Comparison of ENCODE assay signal across 15 cellular contexts in the genomic region with DNA sequence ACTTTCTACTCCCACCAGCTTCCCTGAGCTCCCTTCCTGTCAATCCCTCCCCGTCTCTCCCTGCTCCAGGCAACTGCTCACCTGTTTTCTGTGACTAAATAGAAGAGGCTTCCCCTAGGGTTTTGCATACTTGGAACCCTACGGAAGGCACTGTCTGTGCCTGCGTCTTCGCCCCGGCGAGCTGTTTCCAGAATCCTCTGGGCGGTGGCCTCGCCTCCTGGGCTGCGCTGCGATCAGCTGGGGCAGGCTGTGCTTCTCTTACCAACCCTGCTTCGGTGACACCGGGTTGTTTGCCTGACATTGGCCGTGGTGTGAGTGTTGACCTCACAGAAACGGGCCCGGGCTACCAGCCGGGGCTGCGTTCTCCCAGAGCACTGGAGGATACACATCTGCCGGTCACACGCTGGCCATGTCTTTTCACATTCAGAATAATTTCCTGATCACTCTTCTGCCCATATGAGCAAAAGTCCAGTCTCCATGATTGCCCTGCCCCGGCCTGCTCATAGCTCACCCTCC. TPM values are rescaled to one million over a fixed set of nuclear protein-coding genes. Genes with fewer than 3 reads are reported as not detected.
A peak's percentile ranks its signal among the peaks of the same experiment; 100 is the strongest.
DNase-seq lines count a peak whose midpoint lies in the region; FAIRE-seq and TF ChIP-seq lines count a peak whose summit lies in the region.
"Had no signal": no experiment of that assay in that cellular context is flagged by ENCODE, and none has a peak within 500 bp of the region (broad histone marks: within the 10 kb centered on the region; RNA-seq: fewer than 3 reads in every experiment).

No MANE protein-coding gene starts in this region.

- TF ChIP-seq EP300 in suprapubic skin (IDR thresholded peaks at IDR 0.05) = no peak

- H3K27ac ChIP-seq in OCI-LY1 (ENCODE audit: low read depth, low read length, poor library complexity, severe bottlenecking) = no peak overlapping the region
- H3K27ac ChIP-seq in esophagus squamous epithelium = peak overlapping the region in 2 of 4 donors; percentile 39 to 61
- H3K27ac ChIP-seq in suprapubic skin = no peak overlapping the region
- H3K27ac ChIP-seq in RWPE1 = no peak overlapping the region
- H3K27ac ChIP-seq: ascending aorta, SK-N-MC had no signal

- H3K27me3 ChIP-seq in OCI-LY1 (ENCODE audit: insufficient read depth, low read length) (peaks cover 5% of the 10 kb centered on the region; the same call in 1 of the 2 replicates), esophagus squamous epithelium (no peaks in the 10 kb centered on the region), suprapubic skin (no peaks in the 10 kb centered on the region)
- H3K27me3 ChIP-seq: ascending aorta had no signal

- no peak for FAIRE-seq in GM19239 (lab: Jason Lieb, UNC)

- no peaks in the 10 kb centered on the region for H3K36me3 ChIP-seq in OCI-LY1 (ENCODE audit: insufficient read depth, low read length)
- H3K36me3 ChIP-seq in esophagus squamous epithelium = no peaks in the 10 kb centered on the region
- no peaks in the 10 kb centered on the region for H3K36me3 ChIP-seq in suprapubic skin
- H3K36me3 ChIP-seq: ascending aorta had no signal

- H3K9me2 ChIP-seq in OCI-LY1 (ENCODE audit: low read depth, low read length) = no peaks in the 10 kb centered on the region

- H3K27ac Mint-ChIP-seq in activated naive CD4-positive, alpha-beta T cell treated with anti-CD3 and anti-CD28 coated beads, Interleukin-2, amount 50 U/mL, for 24 hours = peak overlapping the region; percentile 24

- no peak for TF ChIP-seq POLR2A in esophagus squamous epithelium (IDR thresholded peaks at IDR 0.05)
- TF ChIP-seq POLR2A in suprapubic skin (IDR thresholded peaks at IDR 0.05) = no peak

- H2AFZ ChIP-seq in OCI-LY1 (ENCODE audit: low read length) = no peak overlapping the region

- H3K27me3 Mint-ChIP-seq in activated naive CD4-positive, alpha-beta T cell treated with anti-CD3 and anti-CD28 coated beads, Interleukin-2, amount 50 U/mL, for 24 hours = no peaks in the 10 kb centered on the region

- H4K20me1 ChIP-seq in OCI-LY1 (ENCODE audit: insufficient read depth, low read length) = no peaks in the 10 kb centered on the region

- H3K79me2 ChIP-seq in OCI-LY1 (ENCODE audit: insufficient read depth, low read length) = no peaks in the 10 kb centered on the region

- no peak for DNase-seq in activated naive CD4-positive, alpha-beta T cell (lab: John Stamatoyannopoulos, UW)
- DNase-seq in esophagus squamous epithelium (lab: John Stamatoyannopoulos, UW) = no peak
- DNase-seq in suprapubic skin (ENCODE audit: low spot score in 2 of 2) = no peak
- no peak for DNase-seq in RWPE1 (ENCODE audit: low spot score)
- DNase-seq in DMS53 (lab: John Stamatoyannopoulos, UW) = no peak
- DNase-seq in GM19239 (ENCODE audit: insufficient read length, low spot score) = no peak
- DNase-seq: hippocampal formation, mesenchymal stem cell, NCI-H1694 treated with DMSO at 0.1 percent for 48 hours, NCI-H748 treated with DMSO at 0.1 percent for 48 hours had no signal

- H3K4me1 Mint-ChIP-seq in activated naive CD4-positive, alpha-beta T cell treated with anti-CD3 and anti-CD28 coated beads, Interleukin-2, amount 50 U/mL, for 24 hours = peaks cover 54% of the 10 kb centered on the region

- H3K4me3 Mint-ChIP-seq in activated naive CD4-positive, alpha-beta T cell treated with anti-CD3 and anti-CD28 coated beads, Interleukin-2, amount 50 U/mL, for 24 hours = no peak overlapping the region

- no peak overlapping the region for H3K9ac ChIP-seq in OCI-LY1 (ENCODE audit: low read length)

- H3K9me3 ChIP-seq in OCI-LY1 (ENCODE audit: low read length) (no peaks in the 10 kb centered on the region), esophagus squamous epithelium (no peaks in the 10 kb centered on the region), suprapubic skin (no peaks in the 10 kb centered on the region)
- H3K9me3 ChIP-seq: ascending aorta had no signal

- WGBS in esophagus squamous epithelium, 2 donors = 85 to 92% methylated on average over 11 to 17 of the region's 20 CpGs
- WGBS in suprapubic skin = 70% methylated on average over 20 of the region's 20 CpGs

- CTCF ChIA-PET in RWPE1 (lab: Yijun Ruan, JAX) = interaction anchor here (0.5 to 0.6 kb wide), 2 partner anchors 28 to 558 kb away, joined by 3 read pairs; no protein-coding TSS in a partner anchor

- POLR2A ChIA-PET in RWPE1 (lab: Yijun Ruan, JAX; ENCODE audit: low non-redundant PET) = no interaction called here

- H3K4me3 ChIP-seq in OCI-LY1 (ENCODE audit: low read depth, low read length, poor library complexity, severe bottlenecking) (peak overlapping the region; percentile 43), esophagus squamous epithelium (peak overlapping the region in 3 of 4 donors; percentile 1 to 43 (median 27)), suprapubic skin (peak overlapping the region; percentile 7)
- H3K4me3 ChIP-seq: ascending aorta, SK-N-MC had no signal

- no peak for TF ChIP-seq CTCF in OCI-LY1 (IDR thresholded peaks at IDR 0.05; ENCODE audit: low read length)
- TF ChIP-seq CTCF in esophagus squamous epithelium (IDR thresholded peaks at IDR 0.05) = no peak
- TF ChIP-seq CTCF in suprapubic skin (IDR thresholded peaks at IDR 0.05) = no peak
- TF ChIP-seq CTCF in RWPE1 (conservative IDR thresholded peaks at IDR 0.05; ENCODE audit: low read depth) = no peak

- H3K4me1 ChIP-seq in OCI-LY1 (ENCODE audit: insufficient read depth, low read length, severe bottlenecking) (peaks cover 55% of the 10 kb centered on the region), esophagus squamous epithelium (no peaks in the 10 kb centered on the region), suprapubic skin (peaks cover 9% of the 10 kb centered on the region)
- H3K4me1 ChIP-seq: ascending aorta had no signal

- intact Hi-C loops in esophagus squamous epithelium (cut with DNase I) = no loop called here

- no peaks in the 10 kb centered on the region for H3K36me3 Mint-ChIP-seq in activated naive CD4-positive, alpha-beta T cell treated with anti-CD3 and anti-CD28 coated beads, Interleukin-2, amount 50 U/mL, for 24 hours

- peak overlapping the region; percentile 54 for H3K4me2 ChIP-seq in OCI-LY1 (ENCODE audit: low read length)

- H3F3A ChIP-seq in OCI-LY1 (ENCODE audit: insufficient read depth, low read length) = 0 out of 2 replicates have a peak, but pooled peaks cover 4% of the 10 kb centered on the region

- no peaks in the 10 kb centered on the region for H3K9me3 Mint-ChIP-seq in activated naive CD4-positive, alpha-beta T cell treated with anti-CD3 and anti-CD28 coated beads, Interleukin-2, amount 50 U/mL, for 24 hours

RNA-seq across cellular contexts. Expression of a gene that starts 29.4 kb away (rescaled TPM):
- total RNA-seq in esophagus squamous epithelium (1 to 10 TPM in 1 of 4 donors, under 1 TPM in 2, not detected in 1; 0.23 to 2.4 (median 0.57) TPM), suprapubic skin (1 to 10 TPM in 3 of 4 donors, under 1 TPM in 1; 0.98 to 2.4 (median 1.2) TPM)
- total RNA-seq: ascending aorta, ureter had no signal
